ENCODE assay signal across 9 cellular contexts in genomic region chr16:24980077-24980793, GRCh38. TPM values are rescaled to one million over a fixed set of nuclear protein-coding genes. Genes with fewer than 3 reads are reported as not detected.
DNase-seq lines count a peak whose midpoint lies in the region; ATAC-seq and TF ChIP-seq lines count a peak whose summit lies in the region.
"Had no signal": no experiment of that assay in that cellular context is flagged by ENCODE, and none has a peak within 500 bp of the region (broad histone marks: within the 10 kb centered on the region; RNA-seq: fewer than 3 reads in every experiment).

No MANE protein-coding gene starts in this region.

- peak; percentile 41 for DNase-seq in stimulated activated CD4-positive, alpha-beta T cell treated with anti-CD3 and anti-CD28 coated beads, Interleukin-15, amount 100 ng/mL, for 24 hours
- no peak for DNase-seq in stimulated activated CD4-positive, alpha-beta T cell treated with anti-CD3 and anti-CD28 coated beads, Interleukin-4, amount 100 ng/mL, for 1 hour
- no peak for DNase-seq in uterus
- DNase-seq in SIG-M5 treated with dmso at 0.1 percent for 504 hours (lab: John Stamatoyannopoulos, UW; ENCODE audit: unreplicated experiment), result no peak
- DNase-seq in NCI-H748 treated with DMSO at 0.1 percent for 48 hours (lab: John Stamatoyannopoulos, UW), result no peak
- DNase-seq in NK-92 (lab: John Stamatoyannopoulos, UW; ENCODE audit: unreplicated experiment), result no peak

- H3K36me3 ChIP-seq in gastroesophageal sphincter (peaks cover 0 to 21% of the 10 kb centered on the region in 2 donors), uterus (no peaks in the 10 kb centered on the region)

- TF ChIP-seq CTCF in gastroesophageal sphincter (IDR thresholded peaks at IDR 0.05) (no peak), uterus (IDR thresholded peaks at IDR 0.05) (no peak)

- 45 to 92% methylated on average over 4 to 5 of the region's 8 CpGs for WGBS in gastroesophageal sphincter (ENCODE audit: low coverage in 1 of 2), 2 donors

- H3K27me3 ChIP-seq in gastroesophageal sphincter (no peaks in the 10 kb centered on the region), uterus (no peaks in the 10 kb centered on the region)

- H3K4me3 ChIP-seq in gastroesophageal sphincter, result peak overlapping the region in 1 of 2 donors; percentile 25
- H3K4me3 ChIP-seq in uterus, result no peak overlapping the region
- H3K4me3 ChIP-seq: SK-N-MC had no signal

- TF ChIP-seq POLR2A in gastroesophageal sphincter (IDR thresholded peaks at IDR 0.05) (no peak), uterus (IDR thresholded peaks at IDR 0.05) (no peak)

- H3K4me1 ChIP-seq in gastroesophageal sphincter, result peaks cover 0 to 78% (median 16%) of the 10 kb centered on the region in 3 donors
- H3K4me1 ChIP-seq in uterus, result peaks cover 3 to 12% of the 10 kb centered on the region in 2 donors

- intact Hi-C loops in uterus (cut with DNase I; ENCODE audit: low total_unique reads), result no loop called here

- H3K27ac ChIP-seq in gastroesophageal sphincter (peak overlapping the region in 3 of 4 donors; percentile 58 to 69 (median 61)), uterus (peak overlapping the region; percentile 50 to 76)

- peak; percentile 38 for ATAC-seq in HG03558 (IDR thresholded peaks at IDR 0.05; ENCODE audit: extremely low read depth, unreplicated experiment)
- ATAC-seq in gastroesophageal sphincter, result no peak

- TF ChIP-seq EP300 in gastroesophageal sphincter (IDR thresholded peaks at IDR 0.05), result no peak

- no peaks in the 10 kb centered on the region for H3K9me3 ChIP-seq in gastroesophageal sphincter
- no peaks in the 10 kb centered on the region for H3K9me3 ChIP-seq in uterus

RNA-seq across cellular contexts. Expression of gene ARHGAP17, which starts 34.9 kb away (rescaled TPM):
- total RNA-seq in gastroesophageal sphincter (10 to 100 TPM; 40.8 to 51.2 (median 46.2) TPM), uterus (100 to 1,000 TPM in 1 of 4 donors, 10 to 100 TPM in 3; 50.3 to 123 (median 82.5) TPM)
